In genomic region chr1:152440635-152441471, GRCh38 we compare ENCODE assay signal across 8 cellular contexts. TPM values are rescaled to one million over a fixed set of nuclear protein-coding genes. Genes with fewer than 3 reads are reported as not detected.
DNase-seq lines count a peak whose midpoint lies in the region; ATAC-seq, FAIRE-seq and TF ChIP-seq lines count a peak whose summit lies in the region.

No MANE protein-coding gene starts in this region.

- no peaks in the 10 kb centered on the region for H3K4me1 Mint-ChIP-seq in activated T-cell treated with anti-CD3 and anti-CD28 coated beads, Interleukin-2, amount 50 U/mL, for 72 hours (ENCODE audit: low read depth)

- no peak overlapping the region for H3K4me3 ChIP-seq in fibroblast of villous mesenchyme (ENCODE audit: low read depth, low read length)
- H3K4me3 ChIP-seq in trophoblast cell (ENCODE audit: low read depth, low read length), result no peak overlapping the region
- H3K4me3 ChIP-seq in upper lobe of left lung, result no peak overlapping the region

- H3K9ac ChIP-seq in trophoblast cell (ENCODE audit: low read length), result no peak overlapping the region

- no peak overlapping the region for H3K18ac ChIP-seq in trophoblast cell (ENCODE audit: low read length)

- no peaks in the 10 kb centered on the region for H3K9me3 Mint-ChIP-seq in activated T-cell treated with anti-CD3 and anti-CD28 coated beads, Interleukin-2, amount 50 U/mL, for 72 hours

- no peaks in the 10 kb centered on the region for H3K4me1 ChIP-seq in trophoblast cell (ENCODE audit: control insufficient read depth in 1 of 2, insufficient read depth in 2 of 2, low read length in 2 of 2)
- peaks cover 0 to 8% (median 3%) of the 10 kb centered on the region in 4 donors for H3K4me1 ChIP-seq in upper lobe of left lung

- TF ChIP-seq CTCF in fibroblast of villous mesenchyme (IDR thresholded peaks at IDR 0.05; ENCODE audit: insufficient read depth, low read depth, low read length) (peak; percentile 83), upper lobe of left lung (IDR thresholded peaks at IDR 0.05) (peak; percentile 79 to 89 (median 84))

- H3K23ac ChIP-seq in trophoblast cell (ENCODE audit: low read length), result no peak overlapping the region

- H2AFZ ChIP-seq in trophoblast cell (ENCODE audit: insufficient read depth, low read length, poor library complexity), result no peak overlapping the region

- no peak overlapping the region for H3K4me3 Mint-ChIP-seq in activated T-cell treated with anti-CD3 and anti-CD28 coated beads, Interleukin-2, amount 50 U/mL, for 72 hours

- H3K27me3 Mint-ChIP-seq in activated T-cell treated with anti-CD3 and anti-CD28 coated beads, Interleukin-2, amount 50 U/mL, for 72 hours (ENCODE audit: low read depth), result peaks cover 34% of the 10 kb centered on the region

- H3K79me1 ChIP-seq in trophoblast cell (ENCODE audit: low read length), result no peaks in the 10 kb centered on the region

- H3K27me3 ChIP-seq in trophoblast cell (ENCODE audit: insufficient read depth, low read length) (no peaks in the 10 kb centered on the region), upper lobe of left lung (no peaks in the 10 kb centered on the region)

- H3K27ac Mint-ChIP-seq in activated T-cell treated with anti-CD3 and anti-CD28 coated beads, Interleukin-2, amount 50 U/mL, for 72 hours, result no peak overlapping the region

- no peak overlapping the region for H2BK12ac ChIP-seq in trophoblast cell (ENCODE audit: low read length)

- H2AK5ac ChIP-seq in trophoblast cell (ENCODE audit: low read length), result no peak overlapping the region

- no peak overlapping the region for H3K14ac ChIP-seq in trophoblast cell (ENCODE audit: low read length)

- H3K79me2 ChIP-seq in trophoblast cell (ENCODE audit: control insufficient read depth, insufficient read depth, low read length, poor library complexity), result no peaks in the 10 kb centered on the region

- peak; percentile 66 for ATAC-seq in GM21447 (IDR thresholded peaks at IDR 0.05; ENCODE audit: unreplicated experiment)
- peak; percentile 91 to 93 for ATAC-seq in activated T-cell treated with anti-CD3 and anti-CD28 coated beads, Interleukin-2, amount 50 U/mL, for 72 hours (replicated peaks in 1 of 2)
- peak; percentile 85 to 91 for ATAC-seq in upper lobe of left lung (ENCODE audit: low FRiP score in 2 of 2)

- no peak overlapping the region for H4K91ac ChIP-seq in trophoblast cell (ENCODE audit: low read depth, low read length)

- H3K36me3 ChIP-seq in trophoblast cell (ENCODE audit: control insufficient read depth in 1 of 2, insufficient read depth in 2 of 2, low read length in 2 of 2), result no peaks in the 10 kb centered on the region
- no peaks in the 10 kb centered on the region for H3K36me3 ChIP-seq in upper lobe of left lung

- no peak overlapping the region for H2BK5ac ChIP-seq in trophoblast cell (ENCODE audit: low read depth, low read length, poor library complexity)

- peaks cover 27% of the 10 kb centered on the region for H3K9me3 ChIP-seq in trophoblast cell (ENCODE audit: insufficient read depth, low read depth, low read length)
- no peaks in the 10 kb centered on the region for H3K9me3 ChIP-seq in upper lobe of left lung

- DNase-seq in DMS153 treated with DMSO at 0.1 percent for 48 hours (lab: John Stamatoyannopoulos, UW; ENCODE audit: unreplicated experiment), result peak; percentile 64
- peak; percentile 80 for DNase-seq in HTR-8/SVneo (ENCODE audit: insufficient read length, low spot score)
- peak; percentile 78 for DNase-seq in RKO (ENCODE audit: low spot score)
- peak; percentile 69 to 71 for DNase-seq in activated T-cell treated with anti-CD3 and anti-CD28 coated beads, Interleukin-2, amount 50 U/mL, for 72 hours
- DNase-seq in fibroblast of villous mesenchyme (ENCODE audit: low read depth), result peak; percentile 53
- peak; percentile 64 to 83 for DNase-seq in trophoblast cell
- DNase-seq in upper lobe of left lung, result peak in 1 of 2 donors; percentile 73

- no peak overlapping the region for H4K12ac ChIP-seq in trophoblast cell (ENCODE audit: low read depth, low read length)

- no peak overlapping the region for H4K8ac ChIP-seq in trophoblast cell (ENCODE audit: low read depth, low read length)

- no peaks in the 10 kb centered on the region for H3K36me3 Mint-ChIP-seq in activated T-cell treated with anti-CD3 and anti-CD28 coated beads, Interleukin-2, amount 50 U/mL, for 72 hours (ENCODE audit: insufficient read depth in 2 of 2)

- no peak overlapping the region for H2BK120ac ChIP-seq in trophoblast cell (ENCODE audit: insufficient read depth, low read length, poor library complexity)

- no CpG with 5 or more reads among the region's 17 CpGs for WGBS in trophoblast cell (ENCODE audit: extremely low coverage, insufficient coverage, insufficient read length)
- 38 to 41% methylated on average over 16 to 17 of the region's 17 CpGs for WGBS in upper lobe of left lung, 2 donors

- FAIRE-seq in HTR-8/SVneo (lab: Jason Lieb, UNC), result peak; percentile 20

- no peak overlapping the region for H3K4ac ChIP-seq in trophoblast cell (ENCODE audit: low read depth, low read length)

- H3K27ac ChIP-seq in trophoblast cell (ENCODE audit: low read depth, low read length) (no peak overlapping the region), upper lobe of left lung (no peak overlapping the region)

- no peak overlapping the region for H3K4me2 ChIP-seq in trophoblast cell (ENCODE audit: low read length)

- TF ChIP-seq EP300 in upper lobe of left lung (IDR thresholded peaks at IDR 0.05), result no peak

- TF ChIP-seq POLR2A in upper lobe of left lung (IDR thresholded peaks at IDR 0.05), result no peak

RNA-seq across cellular contexts. Expression of gene CRNN, which starts 26.8 kb away (rescaled TPM):
- not detected for total RNA-seq in activated T-cell treated with anti-CD3 and anti-CD28 coated beads, Interleukin-2, amount 50 U/mL, for 72 hours
- total RNA-seq in fibroblast of villous mesenchyme (not detected in 2 replicates), upper lobe of left lung (not detected)
- not detected in 2 replicates for polyA plus RNA-seq in trophoblast cell (2013)
